ENCODE assay signal across 12 cellular contexts in the genomic region with DNA sequence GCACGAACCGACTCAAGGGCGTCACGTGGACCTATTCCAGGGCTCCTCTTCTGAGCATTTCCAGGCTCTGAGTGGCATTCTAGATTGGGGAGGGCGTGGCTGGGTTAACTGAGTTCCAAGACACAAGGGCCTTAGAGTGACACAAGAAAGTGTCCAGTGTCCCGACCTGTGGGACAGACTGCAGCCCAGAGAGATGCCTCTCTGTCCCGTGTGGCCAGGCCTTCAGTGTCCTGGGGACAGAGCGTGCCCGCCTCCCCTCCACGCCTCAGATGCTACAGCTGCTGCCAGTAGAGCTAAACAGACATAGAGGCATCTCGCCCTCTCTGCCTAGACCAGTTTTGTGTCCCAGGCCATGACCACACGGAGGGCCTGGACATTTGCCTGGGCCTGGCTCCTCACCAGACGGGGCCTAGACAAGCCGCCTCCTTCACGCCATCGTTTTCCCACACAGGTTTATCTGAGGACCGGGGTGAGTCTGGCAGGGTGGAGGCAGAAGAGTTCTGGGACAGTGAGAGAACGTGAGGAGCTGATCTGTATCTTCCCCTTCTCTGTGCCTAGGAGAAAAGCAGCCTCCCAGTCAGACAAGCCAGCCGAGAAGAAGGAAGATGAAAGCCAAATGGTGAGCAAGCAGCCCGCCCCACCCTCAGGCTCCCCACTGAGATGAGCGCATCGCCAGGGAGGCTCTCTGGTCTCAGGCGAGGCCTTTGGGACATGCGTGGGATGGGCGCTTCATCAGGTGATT. TPM values are rescaled to one million over a fixed set of nuclear protein-coding genes. Genes with fewer than 3 reads are reported as not detected.
DNase-seq lines count a peak whose midpoint lies in the region; ATAC-seq and TF ChIP-seq lines count a peak whose summit lies in the region.
"Had no signal": no experiment of that assay in that cellular context is flagged by ENCODE, and none has a peak within 500 bp of the region (broad histone marks: within the 10 kb centered on the region; RNA-seq: fewer than 3 reads in every experiment).

No MANE protein-coding gene starts in this region.

- H3K9me3 Mint-ChIP-seq in glutamatergic neuron (ENCODE audit: unreplicated experiment) = peaks cover 13% of the 10 kb centered on the region
- H3K9me3 Mint-ChIP-seq: brain; T-helper 1 cell treated with Interleukin-12 subunit alpha and Interleukin-12 subunit beta and Interleukin-4 antibody, amounts not matched to agents 30 μg/mL and 1 μg/mL, for 36 hours; type B pancreatic cell had no signal

- H3K36me3 Mint-ChIP-seq in glutamatergic neuron (ENCODE audit: unreplicated experiment) = no peaks in the 10 kb centered on the region

- no peak for TF ChIP-seq EP300 in SK-N-SH (IDR thresholded peaks at IDR 0.05; ENCODE audit: borderline replicate concordance in 1 of 2, low read depth in 1 of 2, low read length in 1 of 2)

- H3K27me3 ChIP-seq in SK-N-SH (ENCODE audit: insufficient read depth) = no peaks in the 10 kb centered on the region
- no peaks in the 10 kb centered on the region for H3K27me3 ChIP-seq in esophagus squamous epithelium

- no peaks in the 10 kb centered on the region for H4K20me1 ChIP-seq in SK-N-SH (ENCODE audit: insufficient read depth)

- H3F3A ChIP-seq in SK-N-SH (replicated peaks; ENCODE audit: insufficient read depth) = no peaks in the 10 kb centered on the region

- WGBS in SK-N-SH (ENCODE audit: low lambda C conversion rate) = 90% methylated on average over 15 of the region's 25 CpGs
- WGBS in esophagus squamous epithelium, 2 donors = 46 to 65% methylated on average over 7 to 17 of the region's 25 CpGs

- H3K79me2 ChIP-seq in SK-N-SH (ENCODE audit: insufficient read depth) = no peaks in the 10 kb centered on the region

- H3K9me3 ChIP-seq in SK-N-SH (no peaks in the 10 kb centered on the region), esophagus squamous epithelium (no peaks in the 10 kb centered on the region)

- peaks cover 13% of the 10 kb centered on the region for H3K27me3 Mint-ChIP-seq in glutamatergic neuron (ENCODE audit: unreplicated experiment)
- H3K27me3 Mint-ChIP-seq: brain, type B pancreatic cell had no signal

- no peak for TF ChIP-seq POLR2A in esophagus squamous epithelium (IDR thresholded peaks at IDR 0.05)

- no peaks in the 10 kb centered on the region for H3K9me2 ChIP-seq in SK-N-SH

- H2AFZ ChIP-seq in SK-N-SH (ENCODE audit: low read depth) = no peak overlapping the region

- H3K4me2 ChIP-seq in SK-N-SH = peak overlapping the region; percentile 37; the same call in 1 of the 2 replicates

- peaks cover 9 to 74% of the 10 kb centered on the region in 2 experiments; a peak in 3 of 4 replicates for H3K4me1 ChIP-seq in SK-N-SH (ENCODE audit: control insufficient read depth in 1 of 2, insufficient read depth in 2 of 2, low read depth in 1 of 2, low read length in 1 of 2)
- peaks cover 8 to 62% (median 12%) of the 10 kb centered on the region in 3 donors for H3K4me1 ChIP-seq in esophagus squamous epithelium

- H3K9ac ChIP-seq in SK-N-SH = no peak overlapping the region

- TF ChIP-seq RAD21 in SK-N-SH (IDR thresholded peaks at IDR 0.05; ENCODE audit: low read length) = no peak

- H3K27ac Mint-ChIP-seq in glutamatergic neuron (ENCODE audit: unreplicated experiment) = no peak overlapping the region
- H3K27ac Mint-ChIP-seq: T-helper 1 cell treated with Interleukin-12 subunit alpha and Interleukin-12 subunit beta and Interleukin-4 antibody, amounts not matched to agents 30 μg/mL and 1 μg/mL, for 36 hours had no signal

- peaks cover 4% of the 10 kb centered on the region for H3K4me1 Mint-ChIP-seq in glutamatergic neuron (ENCODE audit: low read depth, unreplicated experiment)
- H3K4me1 Mint-ChIP-seq: brain had no signal

- CTCF ChIA-PET in SK-N-SH (lab: Yijun Ruan, JAX) = interaction anchor here (0.7 to 10.5 kb wide), 6 partner anchors 10 to 150 kb away, joined by 3 to 70 read pairs (median 14); no protein-coding TSS in a partner anchor

- H3K36me3 ChIP-seq in SK-N-SH (replicated peaks in 1 of 2; ENCODE audit: control insufficient read depth in 1 of 2, insufficient read depth in 2 of 2, low read length in 1 of 2) = peaks cover 3 to 14% of the 10 kb centered on the region in 2 experiments
- H3K36me3 ChIP-seq in esophagus squamous epithelium = peaks cover 0 to 87% (median 0%) of the 10 kb centered on the region in 3 donors

- POLR2A ChIA-PET in SK-N-SH (lab: Yijun Ruan, JAX) = interaction anchor here (1.2 to 1.9 kb wide), 3 partner anchors 10 to 60 kb away, joined by 4 to 18 read pairs (median 4); no protein-coding TSS in a partner anchor

- intact Hi-C loops in esophagus squamous epithelium (cut with DNase I) = no loop called here
- intact Hi-C loops in sciatic nerve (cut with DNase I) = no loop called here

- peak; percentile 75 for DNase-seq in EH (ENCODE audit: low read depth)
- peak; percentile 58 for DNase-seq in SK-N-SH
- DNase-seq in esophagus squamous epithelium (lab: John Stamatoyannopoulos, UW) = no peak
- no peak for DNase-seq in sciatic nerve (ENCODE audit: low spot score)
- DNase-seq in ureter (ENCODE audit: low spot score) = no peak
- DNase-seq in DMS53 (lab: John Stamatoyannopoulos, UW) = no peak
- no peak for DNase-seq in glutamatergic neuron
- DNase-seq: NCI-H1930 had no signal

- no peak for TF ChIP-seq CTCF in SK-N-SH (IDR thresholded peaks at IDR 0.05)
- TF ChIP-seq CTCF in esophagus squamous epithelium (IDR thresholded peaks at IDR 0.05) = no peak
- TF ChIP-seq CTCF in glutamatergic neuron (IDR thresholded peaks at IDR 0.05; ENCODE audit: partially characterized antibody, unreplicated experiment) = no peak

- peak overlapping the region; percentile 28 to 74; a peak in 3 of 4 replicates for H3K27ac ChIP-seq in SK-N-SH (ENCODE audit: low read depth in 2 of 2, low read length in 1 of 2)
- H3K27ac ChIP-seq in esophagus squamous epithelium = peak overlapping the region; percentile 19 to 75 (median 48)

- H3K4me3 ChIP-seq in SK-N-SH (ENCODE audit: low read depth in 2 of 2, low read length in 1 of 2) (no peak overlapping the region), esophagus squamous epithelium (no peak overlapping the region)

- ATAC-seq in sciatic nerve = peak; percentile 18
- no peak for ATAC-seq in GM19455 (IDR thresholded peaks at IDR 0.05; ENCODE audit: unreplicated experiment)

- no peak overlapping the region for H3K4me3 Mint-ChIP-seq in glutamatergic neuron (ENCODE audit: unreplicated experiment)
- H3K4me3 Mint-ChIP-seq: brain; T-helper 1 cell treated with Interleukin-12 subunit alpha and Interleukin-12 subunit beta and Interleukin-4 antibody, amounts not matched to agents 30 μg/mL and 1 μg/mL, for 36 hours had no signal

TF ChIP-seq in SK-N-SH, 30 proteins besides CTCF, POLR2A, EP300 and RAD21:
- TF ChIP-seq GATA2 (CRISPR knock-in tag; IDR thresholded peaks at IDR 0.05) (peak; percentile 38), TAF1 (IDR thresholded peaks at IDR 0.05; ENCODE audit: borderline replicate concordance, low read depth, low read length) (no peak)

RNA-seq across cellular contexts. Expression of gene DEGS2, which starts 27.1 kb away (rescaled TPM):
- 0.02 TPM in 2 replicates for polyA plus RNA-seq in SK-N-SH (2012; rRNA removed)
- under 0.01 and 0.01 TPM in 2 replicates for polyA plus RNA-seq in SK-N-SH (2012; cell fraction: cytosol; rRNA removed)
- 0.16 and 0.18 TPM in 2 replicates for polyA plus RNA-seq in SK-N-SH (2012; cell fraction: nucleus; rRNA removed)
- 100 to 1,000 TPM in 1 of 4 donors, 10 to 100 TPM in 3; 23.8 to 116 (median 27.3) TPM for total RNA-seq in esophagus squamous epithelium
- total RNA-seq in sciatic nerve = 3.4 TPM
- 59.9 TPM for total RNA-seq in ureter
- total RNA-seq in glutamatergic neuron (ENCODE audit: unreplicated experiment) = 0.34 TPM

Comparison
In these comparisons a context has a peak if more than half of its experiments do, and no peak if none do; other contexts are left out.
1. DNase-seq: peak in EH (single experiment) and SK-N-SH (single experiment); none in esophagus squamous epithelium (single experiment), sciatic nerve (single experiment), ureter (single experiment), DMS53 (single experiment) and glutamatergic neuron (single experiment).